Comparison of ENCODE assay signal across 27 cellular contexts in the genomic region with DNA sequence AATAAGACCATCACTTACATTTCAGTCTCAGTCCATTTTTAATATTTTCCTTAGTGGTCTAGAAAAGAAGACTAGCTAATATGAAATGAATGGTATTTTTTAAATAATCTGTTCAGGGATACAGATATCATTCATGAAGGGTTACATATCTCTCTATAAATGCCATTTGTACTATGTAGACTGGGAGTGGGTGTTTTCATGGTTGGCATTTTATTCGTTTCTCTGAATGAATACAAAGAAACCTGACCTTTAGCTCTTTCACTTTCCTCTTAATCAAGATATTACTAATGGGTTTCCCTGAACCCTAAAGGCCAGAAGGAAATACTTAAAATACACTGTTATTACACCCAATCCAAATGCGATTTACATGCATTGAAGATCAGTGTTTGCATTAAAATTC.
"Had no signal": no experiment of that assay in that cellular context is flagged by ENCODE, and none has a peak within 500 bp of the region (broad histone marks: within the 10 kb centered on the region; RNA-seq: fewer than 3 reads in every experiment).

No MANE protein-coding gene starts in this region.

- H3K9me3 ChIP-seq: stomach, suprapubic skin, testis, thoracic aorta, thyroid gland, tibial artery, tibial nerve, transverse colon, upper lobe of left lung, upper lobe of right lung, uterus had no signal

- H3K4me1 ChIP-seq: stomach, suprapubic skin, testis, thyroid gland, tibial artery, transverse colon, upper lobe of left lung, upper lobe of right lung, uterus had no signal

- H3K4me1 Mint-ChIP-seq: stimulated activated effector memory CD8-positive, alpha-beta T cell treated with anti-CD3 and anti-CD28 coated beads, Interleukin-12 subunit alpha, Interleukin-12 subunit beta, amount 100 ng/mL, for 72 hours; stimulated activated naive CD8-positive, alpha-beta T cell treated with anti-CD3 and anti-CD28 coated beads, Interleukin-15, amount 100 ng/mL, for 72 hours had no signal

- ATAC-seq: stimulated activated effector memory CD8-positive, alpha-beta T cell treated with anti-CD3 and anti-CD28 coated beads, Interleukin-12 subunit alpha, Interleukin-12 subunit beta, amount 100 ng/mL, for 72 hours; stimulated activated naive CD8-positive, alpha-beta T cell treated with anti-CD3 and anti-CD28 coated beads, Interleukin-15, amount 100 ng/mL, for 72 hours; stimulated activated naive CD8-positive, alpha-beta T cell treated with anti-CD3 and anti-CD28 coated beads, Interleukin-15, Interleukin-2, amounts not matched to agents 100 U/mL and 50 U/mL, for 24 hours; upper lobe of right lung had no signal

- H3K27me3 Mint-ChIP-seq: stimulated activated naive CD8-positive, alpha-beta T cell treated with anti-CD3 and anti-CD28 coated beads, Interleukin-15, amount 100 ng/mL, for 72 hours; stimulated activated naive CD8-positive, alpha-beta T cell treated with anti-CD3 and anti-CD28 coated beads, Interleukin-15, Interleukin-2, amounts not matched to agents 100 ng/mL and 50 ng/mL, for 24 hours; type B pancreatic cell had no signal

- H3K27ac ChIP-seq: stomach, suprapubic skin, testis, thoracic aorta, thyroid gland, tibial artery, tibial nerve, transverse colon, upper lobe of left lung, upper lobe of right lung, uterus had no signal

- H3K36me3 Mint-ChIP-seq: stimulated activated effector memory CD8-positive, alpha-beta T cell treated with anti-CD3 and anti-CD28 coated beads, Interleukin-12 subunit alpha, Interleukin-12 subunit beta, amount 100 ng/mL, for 72 hours; type B pancreatic cell had no signal

- H3K27me3 ChIP-seq: stomach, suprapubic skin, testis, thyroid gland, tibial artery, tibial nerve, transverse colon, upper lobe of left lung, upper lobe of right lung, uterus had no signal

- H3K4me3 ChIP-seq: stomach, suprapubic skin, testis, thoracic aorta, thyroid gland, tibial artery, tibial nerve, transverse colon, upper lobe of left lung, upper lobe of right lung, uterus had no signal

- H3K36me3 ChIP-seq: stomach, suprapubic skin, thoracic aorta, thyroid gland, tibial artery, tibial nerve, transverse colon, upper lobe of left lung, upper lobe of right lung, uterus had no signal

- H3K4me3 Mint-ChIP-seq: stimulated activated effector memory CD8-positive, alpha-beta T cell treated with anti-CD3 and anti-CD28 coated beads, Interleukin-12 subunit alpha, Interleukin-12 subunit beta, amount 100 ng/mL, for 72 hours; stimulated activated naive CD8-positive, alpha-beta T cell treated with anti-CD3 and anti-CD28 coated beads, Interleukin-15, amount 100 ng/mL, for 72 hours; stimulated activated naive CD8-positive, alpha-beta T cell treated with anti-CD3 and anti-CD28 coated beads, Interleukin-15, Interleukin-2, amounts not matched to agents 100 ng/mL and 50 ng/mL, for 24 hours; type B pancreatic cell had no signal

- H3K9me3 Mint-ChIP-seq: stimulated activated naive CD8-positive, alpha-beta T cell treated with anti-CD3 and anti-CD28 coated beads, Interleukin-15, amount 100 ng/mL, for 72 hours; stimulated activated naive CD8-positive, alpha-beta T cell treated with anti-CD3 and anti-CD28 coated beads, Interleukin-15, Interleukin-2, amounts not matched to agents 100 ng/mL and 50 ng/mL, for 24 hours; type B pancreatic cell had no signal

- DNase-seq: stimulated activated CD4-positive, alpha-beta T cell treated with anti-CD3 and anti-CD28 coated beads, Interleukin-1b, Interleukin-23, amount 100 ng/mL, for 48 hours; stimulated activated CD4-positive, alpha-beta T cell treated with anti-CD3 and anti-CD28 coated beads, Interleukin-2, amount 100 ng/mL, for 24 hours; stimulated activated CD4-positive, alpha-beta T cell treated with anti-CD3 and anti-CD28 coated beads, Interleukin-2, amount 100 ng/mL, for 48 hours; stimulated activated CD4-positive, alpha-beta T cell treated with anti-CD3 and anti-CD28 coated beads, Interleukin-4, amount 100 ng/mL, for 1 hour; stimulated activated CD4-positive, alpha-beta T cell treated with anti-CD3 and anti-CD28 coated beads, Interleukin-4, amount 100 ng/mL, for 24 hours; stimulated activated CD4-positive, alpha-beta T cell treated with anti-CD3 and anti-CD28 coated beads, Interleukin-4, amount 100 ng/mL, for 4 hours; stimulated activated CD8-positive, alpha-beta memory T cell treated with anti-CD3 and anti-CD28 coated beads, Interleukin-4, amount 100 ng/mL, for 48 hours; stimulated activated naive CD4-positive, alpha-beta T cell; stimulated activated naive CD4-positive, alpha-beta T cell treated with Interleukin-2 at 50 U/mL for 16 hours; stimulated activated naive CD8-positive, alpha-beta T cell treated with anti-CD3 and anti-CD28 coated beads, Interleukin-15, amount 100 ng/mL, for 72 hours; stimulated activated naive CD8-positive, alpha-beta T cell treated with anti-CD3 and anti-CD28 coated beads, Interleukin-15, Interleukin-2, amounts not matched to agents 100 U/mL and 50 U/mL, for 24 hours; stomach; substantia nigra; testis; thyroid gland; tibial artery; transverse colon; trophoblast cell; upper lobe of left lung; upper lobe of right lung; uterus had no signal

- H3K27ac Mint-ChIP-seq: stimulated activated effector memory CD8-positive, alpha-beta T cell treated with anti-CD3 and anti-CD28 coated beads, Interleukin-12 subunit alpha, Interleukin-12 subunit beta, amount 100 ng/mL, for 72 hours; stimulated activated naive CD8-positive, alpha-beta T cell treated with anti-CD3 and anti-CD28 coated beads, Interleukin-15, amount 100 ng/mL, for 72 hours; stimulated activated naive CD8-positive, alpha-beta T cell treated with anti-CD3 and anti-CD28 coated beads, Interleukin-15, Interleukin-2, amounts not matched to agents 100 ng/mL and 50 ng/mL, for 24 hours; type B pancreatic cell had no signal
